23 cellular contexts compared by ENCODE assay signal in genomic region chr18:69008538-69008937, GRCh38.
DNase-seq lines count a peak whose midpoint lies in the region; ATAC-seq, FAIRE-seq and TF ChIP-seq lines count a peak whose summit lies in the region.
"Had no signal": no experiment of that assay in that cellular context is flagged by ENCODE, and none has a peak within 500 bp of the region (broad histone marks: within the 10 kb centered on the region; RNA-seq: fewer than 3 reads in every experiment).

No MANE protein-coding gene starts in this region.

- no peak overlapping the region for H3K23ac ChIP-seq in IMR-90 (ENCODE audit: low read depth, low read length)

- H3K14ac ChIP-seq in IMR-90 (replicated peaks; ENCODE audit: low read depth, low read length) = no peak overlapping the region

- peak overlapping the region; percentile 51 for H2AFZ ChIP-seq in IMR-90 (replicated peaks; ENCODE audit: low read length, poor library complexity)

- H3K4me3 ChIP-seq in IMR-90 (ENCODE audit: insufficient read depth, low read depth, low read length) (no peak overlapping the region), right lobe of liver (no peak overlapping the region), small intestine (ENCODE audit: low read depth in 1 of 2, low read length in 2 of 2) (no peak overlapping the region), WERI-Rb-1 (ENCODE audit: low read depth, low read length) (no peak overlapping the region)
- H3K4me3 ChIP-seq: BLaER1, HAP-1 had no signal

- BruUV-seq in IMR-90 (replicated peaks; lab: Mats Ljungman, UMichigan) = no TSS peak

- ATAC-seq in IMR-90 (ENCODE audit: low read depth) (no peak), left lobe of liver (peak; percentile 100), right lobe of liver (peak; percentile 96 to 99 (median 98))
- ATAC-seq: CD8-positive, alpha-beta T cell had no signal

- H4K20me1 ChIP-seq in IMR-90 (ENCODE audit: insufficient read depth, low read length) = no peaks in the 10 kb centered on the region
- H4K20me1 ChIP-seq: BLaER1 had no signal

- no CpG with 5 or more reads among the region's 5 CpGs for WGBS in IMR-90 (ENCODE audit: extremely low coverage in 2 of 2, insufficient read length in 1 of 2), 2 experiments
- 42% methylated on average over 5 of the region's 5 CpGs for WGBS in right lobe of liver (ENCODE audit: insufficient coverage, low coverage, low lambda C conversion rate, missing lambda C conversion rate)
- 36 to 69% (median 54%) methylated on average over 5 of the region's 5 CpGs for WGBS in small intestine, 3 donors

- TF ChIP-seq RAD21 in IMR-90 (IDR thresholded peaks at IDR 0.05; ENCODE audit: low read length) = no peak

- no peak overlapping the region for H3K4ac ChIP-seq in IMR-90 (ENCODE audit: low read depth, low read length)

- H2BK5ac ChIP-seq in IMR-90 (ENCODE audit: low read depth, low read length, poor library complexity, severe bottlenecking) = no peak overlapping the region

- no peak overlapping the region for H3K4me3 Mint-ChIP-seq in activated T-helper 1 cell treated with anti-CD3 and anti-CD28 coated beads, Interleukin-12 subunit alpha, Interleukin-12 subunit beta, Interleukin-2, Interleukin-4 antibody, amounts not matched to agents 30 ng/mL and 10 ng/mL and 1 ng/mL, durations not matched to agents 14 hours and 24 hours and 36 hours
- H3K4me3 Mint-ChIP-seq: B cell; CD4-positive, CD25-positive, alpha-beta regulatory T cell; CD8-positive, alpha-beta T cell had no signal

- no peak overlapping the region for H3K56ac ChIP-seq in IMR-90 (ENCODE audit: extremely low read depth, insufficient read depth, low read length)

- no peak overlapping the region for H3K4me2 ChIP-seq in IMR-90 (ENCODE audit: low read depth, low read length)
- H3K4me2 ChIP-seq: BLaER1 had no signal

- no peak overlapping the region for H2BK20ac ChIP-seq in IMR-90 (ENCODE audit: low read depth, low read length)

- in situ Hi-C loops in IMR-90 (cut with MboI; ENCODE audit: low sequenced_read_pairs) = no loop called here

- CTCF ChIA-PET in IMR-90 (lab: Yijun Ruan, JAX) = no interaction called here

- no peak overlapping the region for H3K9ac ChIP-seq in IMR-90 (ENCODE audit: low read depth, low read length)
- H3K9ac ChIP-seq: BLaER1 had no signal

- no peak for FAIRE-seq in small intestine (lab: Jason Lieb, UNC)
- FAIRE-seq: A204.1, G401.6, GM12892, H54 had no signal

- DNase-seq in IMR-90 (no peak), left lobe of liver (ENCODE audit: low spot score) (peak; percentile 72), right lobe of liver (peak; percentile 33 to 77 (median 67)), small intestine (peak; percentile 43), WERI-Rb-1 (no peak), cerebellar cortex (ENCODE audit: low spot score) (no peak), NCI-H748 treated with DMSO at 0.1 percent for 48 hours (lab: John Stamatoyannopoulos, UW) (no peak)
- no peak for DNase-seq in activated T-helper 1 cell treated with anti-CD3 and anti-CD28 coated beads, Interleukin-12 subunit alpha, Interleukin-12 subunit beta, Interleukin-2, Interleukin-4 antibody, amounts not matched to agents 30 ng/mL and 10 ng/mL and 1 ng/mL, durations not matched to agents 14 hours and 24 hours and 36 hours (ENCODE audit: low spot score)
- DNase-seq: Caco-2; CD4-positive, CD25-positive, alpha-beta regulatory T cell; CD8-positive, alpha-beta T cell; DMS153; DND-41; GOT3 had no signal

- H2AK5ac ChIP-seq in IMR-90 (ENCODE audit: low read depth, low read length) = no peak overlapping the region

- no peaks in the 10 kb centered on the region for H3K36me3 Mint-ChIP-seq in activated T-helper 1 cell treated with anti-CD3 and anti-CD28 coated beads, Interleukin-12 subunit alpha, Interleukin-12 subunit beta, Interleukin-2, Interleukin-4 antibody, amounts not matched to agents 30 ng/mL and 10 ng/mL and 1 ng/mL, durations not matched to agents 14 hours and 24 hours and 36 hours (ENCODE audit: low read depth)
- H3K36me3 Mint-ChIP-seq: CD4-positive, CD25-positive, alpha-beta regulatory T cell; CD8-positive, alpha-beta T cell had no signal

- no peaks in the 10 kb centered on the region for H3K4me1 ChIP-seq in IMR-90 (ENCODE audit: control insufficient read depth, insufficient read depth, low read length)
- peaks cover 0 to 13% (median 6%) of the 10 kb centered on the region in 4 donors for H3K4me1 ChIP-seq in right lobe of liver
- no peaks in the 10 kb centered on the region for H3K4me1 ChIP-seq in small intestine (ENCODE audit: control insufficient read depth in 2 of 2, insufficient read depth in 1 of 2, low read depth in 1 of 2, low read length in 1 of 2)
- H3K4me1 ChIP-seq: BLaER1, Caco-2, HAP-1 had no signal

- no peaks in the 10 kb centered on the region for H3K9me3 Mint-ChIP-seq in activated T-helper 1 cell treated with anti-CD3 and anti-CD28 coated beads, Interleukin-12 subunit alpha, Interleukin-12 subunit beta, Interleukin-2, Interleukin-4 antibody, amounts not matched to agents 30 ng/mL and 10 ng/mL and 1 ng/mL, durations not matched to agents 14 hours and 24 hours and 36 hours
- H3K9me3 Mint-ChIP-seq: CD4-positive, CD25-positive, alpha-beta regulatory T cell; CD8-positive, alpha-beta T cell had no signal

- 0 out of 2 replicates have a peak, but pooled peaks cover 4% of the 10 kb centered on the region for H3K9me1 ChIP-seq in IMR-90 (ENCODE audit: insufficient read depth, low read length)

- H3K18ac ChIP-seq in IMR-90 (ENCODE audit: low read depth, low read length) = no peak overlapping the region

- no peaks in the 10 kb centered on the region for H3K27me3 ChIP-seq in IMR-90 (ENCODE audit: control insufficient read depth, insufficient read depth, low read length)
- no peaks in the 10 kb centered on the region for H3K27me3 ChIP-seq in right lobe of liver
- no peaks in the 10 kb centered on the region for H3K27me3 ChIP-seq in small intestine (ENCODE audit: control insufficient read depth in 2 of 2, insufficient read depth in 2 of 2, low read length in 2 of 2)
- H3K27me3 ChIP-seq in WERI-Rb-1 (ENCODE audit: insufficient read depth, low read depth, severe bottlenecking) = no peaks in the 10 kb centered on the region
- H3K27me3 ChIP-seq: BLaER1 had no signal

- H3K9me3 ChIP-seq in IMR-90 (ENCODE audit: control insufficient read depth, insufficient read depth, low read length) (no peaks in the 10 kb centered on the region), right lobe of liver (no peaks in the 10 kb centered on the region), small intestine (ENCODE audit: control insufficient read depth, low read depth) (no peaks in the 10 kb centered on the region), WERI-Rb-1 (ENCODE audit: severe bottlenecking) (no peaks in the 10 kb centered on the region)
- H3K9me3 ChIP-seq: BLaER1, Caco-2, HAP-1 had no signal

- no peaks in the 10 kb centered on the region for H3K27me3 Mint-ChIP-seq in activated T-helper 1 cell treated with anti-CD3 and anti-CD28 coated beads, Interleukin-12 subunit alpha, Interleukin-12 subunit beta, Interleukin-2, Interleukin-4 antibody, amounts not matched to agents 30 ng/mL and 10 ng/mL and 1 ng/mL, durations not matched to agents 14 hours and 24 hours and 36 hours (ENCODE audit: insufficient read depth)
- H3K27me3 Mint-ChIP-seq: B cell; CD4-positive, CD25-positive, alpha-beta regulatory T cell had no signal

- H3K27ac ChIP-seq in IMR-90 (ENCODE audit: insufficient read depth, low read length) (no peak overlapping the region), right lobe of liver (no peak overlapping the region), small intestine (ENCODE audit: low read depth in 1 of 2, low read length in 1 of 2) (no peak overlapping the region), WERI-Rb-1 (no peak overlapping the region)
- H3K27ac ChIP-seq: 22Rv1, BLaER1, C4-2B had no signal

- dilution Hi-C loops in IMR-90 (cut with HindIII; ENCODE audit: low sequenced_read_pairs, unreplicated experiment) = no loop called here

- H2BK15ac ChIP-seq in IMR-90 (ENCODE audit: low read depth, low read length) = no peak overlapping the region

- H4K8ac ChIP-seq in IMR-90 (ENCODE audit: low read depth in 2 of 2, low read length in 2 of 2) = no peak overlapping the region

- no peak overlapping the region for H3K27ac Mint-ChIP-seq in activated T-helper 1 cell treated with anti-CD3 and anti-CD28 coated beads, Interleukin-12 subunit alpha, Interleukin-12 subunit beta, Interleukin-2, Interleukin-4 antibody, amounts not matched to agents 30 ng/mL and 10 ng/mL and 1 ng/mL, durations not matched to agents 14 hours and 24 hours and 36 hours
- H3K27ac Mint-ChIP-seq: B cell; CD4-positive, CD25-positive, alpha-beta regulatory T cell; CD8-positive, alpha-beta T cell had no signal

- H4K91ac ChIP-seq in IMR-90 (ENCODE audit: insufficient read depth, low read depth, low read length) = no peak overlapping the region

- no peaks in the 10 kb centered on the region for H3K4me1 Mint-ChIP-seq in activated T-helper 1 cell treated with anti-CD3 and anti-CD28 coated beads, Interleukin-12 subunit alpha, Interleukin-12 subunit beta, Interleukin-2, Interleukin-4 antibody, amounts not matched to agents 30 ng/mL and 10 ng/mL and 1 ng/mL, durations not matched to agents 14 hours and 24 hours and 36 hours (ENCODE audit: low read depth)
- H3K4me1 Mint-ChIP-seq: B cell; CD4-positive, CD25-positive, alpha-beta regulatory T cell had no signal

- TF ChIP-seq POLR2A in IMR-90 (IDR thresholded peaks at IDR 0.05; ENCODE audit: low read depth, low read length) = no peak
- TF ChIP-seq POLR2A in right lobe of liver (IDR thresholded peaks at IDR 0.05) = no peak

- no peaks in the 10 kb centered on the region for H3K36me3 ChIP-seq in IMR-90 (ENCODE audit: control insufficient read depth, insufficient read depth, low read length)
- no peaks in the 10 kb centered on the region for H3K36me3 ChIP-seq in right lobe of liver
- H3K36me3 ChIP-seq in small intestine (ENCODE audit: control insufficient read depth in 2 of 2, insufficient read depth in 2 of 2, low read length in 2 of 2) = no peaks in the 10 kb centered on the region
- no peaks in the 10 kb centered on the region for H3K36me3 ChIP-seq in WERI-Rb-1
- H3K36me3 ChIP-seq: BLaER1, HAP-1 had no signal

- intact Hi-C loops in IMR-90 (cut with micrococcal nuclease) (no loop called here), right lobe of liver (cut with DNase I) (no loop called here)
- intact Hi-C loops in activated T-helper 1 cell treated with anti-CD3 and anti-CD28 coated beads, Interleukin-12 subunit alpha, Interleukin-12 subunit beta, Interleukin-2, Interleukin-4 antibody, amounts not matched to agents 30 ng/mL and 10 ng/mL and 1 ng/mL, durations not matched to agents 14 hours and 24 hours and 36 hours (cut with micrococcal nuclease) = no loop called here

- H2AK9ac ChIP-seq in IMR-90 (replicated peaks; ENCODE audit: low read depth, low read length, poor library complexity) = no peak overlapping the region

- H2BK120ac ChIP-seq in IMR-90 (ENCODE audit: low read depth, low read length) = no peak overlapping the region

- no peak overlapping the region for H4K5ac ChIP-seq in IMR-90 (ENCODE audit: low read depth, low read length)

- POLR2A ChIA-PET in IMR-90 (lab: Charles Lee; ENCODE audit: unreplicated experiment) = no interaction called here

- TF ChIP-seq CTCF in IMR-90 (conservative IDR thresholded peaks at IDR 0.05; ENCODE audit: low read depth, low read length) = no peak
- TF ChIP-seq CTCF in right lobe of liver (IDR thresholded peaks at IDR 0.05) = no peak
- no peak for TF ChIP-seq CTCF in WERI-Rb-1 (IDR thresholded peaks at IDR 0.05; ENCODE audit: low read depth, low read length)

- no peaks in the 10 kb centered on the region for H3K79me1 ChIP-seq in IMR-90 (ENCODE audit: low read depth in 1 of 2, low read length in 2 of 2)

TF ChIP-seq in IMR-90, 13 proteins besides CTCF, POLR2A, EP300 and RAD21 (continues in another document):
- no peak for TF ChIP-seq SMC3 (IDR thresholded peaks at IDR 0.05; ENCODE audit: low read depth, low read length)

Comparison
In these comparisons a context has a peak if more than half of its experiments do, and no peak if none do; other contexts are left out.
1. DNase-seq: peak in left lobe of liver (single experiment), right lobe of liver (3 of 3) and small intestine (single experiment); none in IMR-90 (single experiment), WERI-Rb-1 (single experiment), activated T-helper 1 cell treated with anti-CD3 and anti-CD28 coated beads, Interleukin-12 subunit alpha, Interleukin-12 subunit beta, Interleukin-2, Interleukin-4 antibody, amounts not matched to agents 30 ng/mL and 10 ng/mL and 1 ng/mL, durations not matched to agents 14 hours and 24 hours and 36 hours (single experiment), cerebellar cortex (single experiment) and NCI-H748 treated with DMSO at 0.1 percent for 48 hours (single experiment).